ENCODE assay signal across 11 cellular contexts in genomic region chr6:13404115-13404891, GRCh38.
DNase-seq lines count a peak whose midpoint lies in the region; ATAC-seq and TF ChIP-seq lines count a peak whose summit lies in the region.
"Had no signal": no experiment of that assay in that cellular context is flagged by ENCODE, and none has a peak within 500 bp of the region (broad histone marks: within the 10 kb centered on the region; RNA-seq: fewer than 3 reads in every experiment).

No MANE protein-coding gene starts in this region.

- no peak overlapping the region for H3K4me3 ChIP-seq in fibroblast of pulmonary artery (replicated peaks; ENCODE audit: low read depth, low read length)

- TF ChIP-seq CTCF in fibroblast of pulmonary artery (IDR thresholded peaks at IDR 0.05; ENCODE audit: low read length, missing control alignments): no peak

- DNase-seq in GM03348 (ENCODE audit: low spot score) (peak; percentile 44), SIG-M5 (lab: John Stamatoyannopoulos, UW) (peak; percentile 24), fibroblast of pulmonary artery (ENCODE audit: low read depth) (peak; percentile 79), pulmonary artery endothelial cell (ENCODE audit: low read depth, low spot score) (peak; percentile 65), GM19238 (ENCODE audit: insufficient read length, low spot score) (no peak)
- DNase-seq: activated CD8-positive, alpha-beta T cell treated with anti-CD3 and anti-CD28 coated beads, Interleukin-2, amount 10 ng/mL, durations not matched to agents 7 days and 5 days; DMS 273 treated with DMSO at 0.1 percent for 48 hours; trophoblast cell had no signal

- ATAC-seq in GM21515 (IDR thresholded peaks at IDR 0.05; ENCODE audit: unreplicated experiment) (no peak), HG03378 (IDR thresholded peaks at IDR 0.05; ENCODE audit: unreplicated experiment) (no peak), GM21529 (IDR thresholded peaks at IDR 0.05; ENCODE audit: unreplicated experiment) (no peak)
- ATAC-seq: activated CD8-positive, alpha-beta T cell treated with anti-CD3 and anti-CD28 coated beads, Interleukin-2, amount 10 ng/mL, durations not matched to agents 7 days and 5 days had no signal
